In genomic region chr6:51818520-51819022, GRCh38 we compare ENCODE assay signal across 25 cellular contexts.
"Had no signal": no experiment of that assay in that cellular context is flagged by ENCODE, and none has a peak within 500 bp of the region (broad histone marks: within the 10 kb centered on the region; RNA-seq: fewer than 3 reads in every experiment).

No MANE protein-coding gene starts in this region.

- ATAC-seq: foreskin keratinocyte; gastroesophageal sphincter; heart left ventricle; left cardiac atrium; left lung; naive thymus-derived CD4-positive, alpha-beta T cell; stimulated activated effector memory CD8-positive, alpha-beta T cell treated with anti-CD3 and anti-CD28 coated beads, Interleukin-12 subunit alpha, Interleukin-12 subunit beta, amount 100 ng/mL, for 72 hours; stimulated activated naive CD8-positive, alpha-beta T cell treated with anti-CD3 and anti-CD28 coated beads, Interleukin-15, Interleukin-2, amounts not matched to agents 100 U/mL and 50 U/mL, for 24 hours had no signal

- H3K9me3 ChIP-seq: esophagus muscularis mucosa, gastroesophageal sphincter, heart left ventricle, left lung, prostate gland, right atrium auricular region, sigmoid colon, testis, tibial artery had no signal

- H3K27me3 ChIP-seq: esophagus muscularis mucosa, foreskin keratinocyte, gastroesophageal sphincter, hepatocyte, left lung, right atrium auricular region, sigmoid colon, testis, tibial artery had no signal

- DNase-seq: dermis blood vessel endothelial cell; effector memory CD4-positive, alpha-beta T cell; foreskin keratinocyte; heart left ventricle; left cardiac atrium; left lung; mesenchymal stem cell; midbrain; naive thymus-derived CD4-positive, alpha-beta T cell; nucleus accumbens; sigmoid colon; stimulated activated CD4-positive, alpha-beta T cell treated with anti-CD3 and anti-CD28 coated beads, Interleukin-2, amount 100 ng/mL, for 24 hours; stimulated activated CD4-positive, alpha-beta T cell treated with anti-CD3 and anti-CD28 coated beads, Interleukin-4, amount 100 ng/mL, for 24 hours; stimulated activated naive CD8-positive, alpha-beta T cell treated with anti-CD3 and anti-CD28 coated beads, Interleukin-15, Interleukin-2, amounts not matched to agents 100 U/mL and 50 U/mL, for 24 hours; substantia nigra; testis; tibial artery had no signal

- H3K4me3 ChIP-seq: esophagus muscularis mucosa, gastroesophageal sphincter, heart left ventricle, hepatocyte, left lung, prostate gland, right atrium auricular region, sigmoid colon, testis, tibial artery had no signal

- H3K36me3 ChIP-seq: esophagus muscularis mucosa, gastroesophageal sphincter, heart left ventricle, left lung, prostate gland, right atrium auricular region, sigmoid colon, tibial artery had no signal

- H3K79me2 ChIP-seq: hepatocyte had no signal

- H3K4me2 ChIP-seq: hepatocyte had no signal

- H2AFZ ChIP-seq: hepatocyte had no signal

- H3K4me1 ChIP-seq: esophagus muscularis mucosa, foreskin keratinocyte, gastroesophageal sphincter, heart left ventricle, left lung, prostate gland, right atrium auricular region, sigmoid colon, testis, tibial artery had no signal

- H3K27ac ChIP-seq: esophagus muscularis mucosa, foreskin keratinocyte, gastroesophageal sphincter, heart left ventricle, hepatocyte, left lung, prostate gland, right atrium auricular region, sigmoid colon, testis, tibial artery had no signal

- FAIRE-seq: endothelial cell of umbilical vein, islet of Langerhans had no signal
